Comparison of ENCODE assay signal across 1 cellular context in the genomic region with DNA sequence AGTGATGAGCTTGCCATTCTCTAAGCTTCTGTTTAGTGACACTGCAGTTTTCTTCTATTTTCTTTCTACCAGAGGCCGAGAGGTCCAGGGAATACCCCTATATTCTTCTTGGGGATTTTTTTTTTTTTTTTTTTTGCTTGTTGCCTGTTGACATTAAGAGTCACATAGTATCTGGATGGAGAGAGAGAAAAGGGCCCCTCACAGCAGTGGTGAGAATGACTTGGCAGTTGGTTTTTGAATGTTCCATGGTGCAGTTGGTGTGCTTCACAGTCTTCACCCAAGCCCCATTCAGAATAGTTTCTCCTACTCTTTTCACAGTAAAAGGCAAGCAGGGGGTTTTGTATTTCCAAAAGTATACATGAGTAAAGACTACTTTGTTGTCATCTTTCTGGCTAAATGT.
TF ChIP-seq lines count a peak whose summit lies in the region.

No MANE protein-coding gene starts in this region.

TF ChIP-seq in WTC11, 78 proteins besides CTCF, POLR2A, EP300 and RAD21 (continued from another document):
- TF ChIP-seq, protein P1, sequence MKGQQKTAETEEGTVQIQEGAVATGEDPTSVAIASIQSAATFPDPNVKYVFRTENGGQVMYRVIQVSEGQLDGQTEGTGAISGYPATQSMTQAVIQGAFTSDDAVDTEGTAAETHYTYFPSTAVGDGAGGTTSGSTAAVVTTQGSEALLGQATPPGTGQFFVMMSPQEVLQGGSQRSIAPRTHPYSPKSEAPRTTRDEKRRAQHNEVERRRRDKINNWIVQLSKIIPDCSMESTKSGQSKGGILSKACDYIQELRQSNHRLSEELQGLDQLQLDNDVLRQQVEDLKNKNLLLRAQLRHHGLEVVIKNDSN (CRISPR knock-in tag; IDR thresholded peaks at IDR 0.05): no peak
